ENCODE assay signal across 8 cellular contexts in the genomic region with DNA sequence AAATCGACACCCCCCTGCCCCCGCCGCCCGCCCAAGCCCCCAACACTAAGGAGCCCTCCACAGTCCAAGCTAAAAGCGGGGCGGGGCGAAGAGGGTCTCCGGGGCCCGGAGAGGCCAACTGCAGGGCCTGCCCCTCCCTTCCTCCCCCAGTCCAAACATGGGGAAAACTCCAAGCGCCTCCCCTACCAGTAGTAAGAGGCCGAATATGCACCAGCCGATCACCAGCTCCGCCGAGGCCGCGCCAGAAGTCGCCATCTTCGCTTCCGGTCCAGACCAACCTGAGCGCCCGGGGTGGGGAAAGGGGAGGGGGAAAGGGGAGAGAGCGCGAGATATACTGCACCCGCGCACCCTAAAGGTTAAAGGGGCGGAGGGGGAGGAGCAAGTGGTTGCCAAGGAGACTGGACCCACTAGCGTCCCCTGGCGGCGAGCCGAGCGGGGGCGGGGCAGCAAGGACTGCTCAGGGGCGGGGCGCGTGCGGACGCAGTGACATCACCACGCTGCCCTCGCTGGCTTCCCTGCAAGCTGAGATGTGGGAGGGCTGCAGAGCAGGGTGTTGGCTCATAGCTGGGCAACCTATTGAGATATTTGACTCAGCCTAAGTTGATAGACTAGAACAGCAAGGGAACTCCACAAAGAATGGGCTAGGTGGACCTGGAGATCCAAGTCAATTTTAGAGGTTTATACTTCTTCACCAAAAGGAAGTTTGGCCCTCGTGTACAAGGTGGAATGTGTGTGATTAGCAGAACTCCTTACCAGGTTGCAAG. TPM values are rescaled to one million over a fixed set of nuclear protein-coding genes. Genes with fewer than 3 reads are reported as not detected.
A peak's percentile ranks its signal among the peaks of the same experiment; 100 is the strongest.
DNase-seq lines count a peak whose midpoint lies in the region; ATAC-seq, FAIRE-seq and TF ChIP-seq lines count a peak whose summit lies in the region.

Gene LMBRD1, minus strand, starts transcription at position 384 of the 764 bp plus-strand sequence. Its CDS starts 129 bp downstream, at position 255.

- H3K79me2 ChIP-seq in trophoblast cell (ENCODE audit: control insufficient read depth, insufficient read depth, low read length, poor library complexity), result peaks cover 9% of the 10 kb centered on the region

- H3K27me3 ChIP-seq in trophoblast cell (ENCODE audit: insufficient read depth, low read length), result no peaks in the 10 kb centered on the region
- H3K27me3 ChIP-seq in transverse colon, result no peaks in the 10 kb centered on the region

- H3K27ac ChIP-seq in adipose tissue (ENCODE audit: low read depth, low read length) (peak within 1 kb of the TSS; percentile 13), trophoblast cell (ENCODE audit: low read depth, low read length) (peak within 1 kb of the TSS; percentile 94), transverse colon (peak within 1 kb of the TSS; percentile 93 to 99 (median 96))

- TF ChIP-seq CTCF in transverse colon (IDR thresholded peaks at IDR 0.05), result peak; percentile 81 to 98 (median 92)

- peak within 1 kb of the TSS; percentile 95 for H3K18ac ChIP-seq in trophoblast cell (ENCODE audit: low read length)

- H3K79me1 ChIP-seq in trophoblast cell (ENCODE audit: low read length), result peaks cover 14% of the 10 kb centered on the region

- H3K4me2 ChIP-seq in trophoblast cell (ENCODE audit: low read length), result peak within 1 kb of the TSS; percentile 77

- peaks cover 0 to 2% of the 10 kb centered on the region in 2 experiments for H3K36me3 ChIP-seq in trophoblast cell (ENCODE audit: control insufficient read depth in 1 of 2, insufficient read depth in 2 of 2, low read length in 2 of 2)
- no peaks in the 10 kb centered on the region for H3K36me3 ChIP-seq in transverse colon

- peak within 1 kb of the TSS; percentile 86 for H2AFZ ChIP-seq in trophoblast cell (ENCODE audit: insufficient read depth, low read length, poor library complexity)

- 1% methylated on average over 39 to 40 of the region's 40 CpGs for whole genome bisulfite sequencing in adipose tissue, 3 donors
- no CpG with 5 or more reads among the region's 40 CpGs for WGBS in trophoblast cell (ENCODE audit: extremely low coverage, insufficient coverage, insufficient read length)
- 2% methylated on average over 35 of the region's 40 CpGs; no CpG with 5 or more reads in 1 of the 2 donors for WGBS in transverse colon (ENCODE audit: low coverage in 1 of 2), 2 donors

- DNase-seq in GM12891 (ENCODE audit: insufficient read length, low spot score) (peak; percentile 75), NCI-H1436 (lab: John Stamatoyannopoulos, UW) (peak; percentile 92), T follicular helper cell (ENCODE audit: low read depth) (peak; percentile 99), cardiac septum (ENCODE audit: low spot score) (peak; percentile 99), trophoblast cell (peak; percentile 96 to 99), transverse colon (peak; percentile 99)

- peak; percentile 94 for ATAC-seq in HG02840 (IDR thresholded peaks at IDR 0.05; ENCODE audit: low FRiP score, unreplicated experiment)

- H3K9me3 ChIP-seq in trophoblast cell (ENCODE audit: insufficient read depth, low read depth, low read length) (no peaks in the 10 kb centered on the region), transverse colon (no peaks in the 10 kb centered on the region)

- H4K91ac ChIP-seq in trophoblast cell (ENCODE audit: low read depth, low read length), result peak within 1 kb of the TSS; percentile 93

- peak within 1 kb of the TSS; percentile 83 for H3K14ac ChIP-seq in trophoblast cell (ENCODE audit: low read length)

- intact Hi-C loops in cardiac septum (cut with DNase I) (loop anchor here (5.0 kb wide), 1 partner anchor 70 kb away; the partner anchor contains the start of gene COL19A1), transverse colon (cut with DNase I; ENCODE audit: low total_unique reads) (loop anchor here (10.0 kb wide), 1 partner anchor 1318 kb away; no protein-coding TSS in a partner anchor)

- H2BK120ac ChIP-seq in trophoblast cell (ENCODE audit: insufficient read depth, low read length, poor library complexity), result peak within 1 kb of the TSS; percentile 48

- H2BK12ac ChIP-seq in trophoblast cell (ENCODE audit: low read length), result peak within 1 kb of the TSS; percentile 45

- peak within 1 kb of the TSS; percentile 99 for H3K9ac ChIP-seq in trophoblast cell (ENCODE audit: low read length)

- peak within 1 kb of the TSS; percentile 89 for H2BK5ac ChIP-seq in trophoblast cell (ENCODE audit: low read depth, low read length, poor library complexity)

- H3K4me1 ChIP-seq in trophoblast cell (ENCODE audit: control insufficient read depth in 1 of 2, insufficient read depth in 2 of 2, low read length in 2 of 2), result peaks cover 3 to 12% of the 10 kb centered on the region in 2 experiments
- peaks cover 0 to 33% (median 17%) of the 10 kb centered on the region in 4 donors for H3K4me1 ChIP-seq in transverse colon

- peak within 1 kb of the TSS; percentile 91 for H4K8ac ChIP-seq in trophoblast cell (ENCODE audit: low read depth, low read length)

- peak; percentile 99 for FAIRE-seq in GM12891 (lab: Jason Lieb, UNC)

- H4K12ac ChIP-seq in trophoblast cell (ENCODE audit: low read depth, low read length), result peak within 1 kb of the TSS; percentile 83

- no peak for TF ChIP-seq EP300 in transverse colon (IDR thresholded peaks at IDR 0.05; ENCODE audit: low read depth)

- peak within 1 kb of the TSS; percentile 83 for H3K4me3 ChIP-seq in trophoblast cell (ENCODE audit: low read depth, low read length)
- peak within 1 kb of the TSS; percentile 70 to 97 (median 88) for H3K4me3 ChIP-seq in transverse colon

- no peak within 1 kb of the TSS for H3K23ac ChIP-seq in trophoblast cell (ENCODE audit: low read length)

- in situ Hi-C loops in transverse colon (cut with MboI; ENCODE audit: low pct_ligation_motif_present in 1 of 4, low pct_unique_long_range_greater_than_20kb in 1 of 4, low sequenced_read_pairs in 3 of 4), result no loop called here

- TF ChIP-seq POLR2A in GM12891 (IDR thresholded peaks at IDR 0.05; ENCODE audit: low read depth, low read length) (peak; percentile 71; the same call in 1 of the 2 replicates), transverse colon (IDR thresholded peaks at IDR 0.05) (no peak)

- H2AK5ac ChIP-seq in trophoblast cell (ENCODE audit: low read length), result peak within 1 kb of the TSS; percentile 57

- H3K4ac ChIP-seq in trophoblast cell (ENCODE audit: low read depth, low read length), result peak within 1 kb of the TSS; percentile 90

TF ChIP-seq in GM12891, 5 proteins besides CTCF, POLR2A, EP300 and RAD21:
- TF ChIP-seq SPI1 (IDR thresholded peaks at IDR 0.05; ENCODE audit: low read depth, low read length) (0 out of 2 replicates have a peak, but pooled peaks have one; percentile 25), PAX5 (IDR thresholded peaks at IDR 0.05; ENCODE audit: insufficient read depth, low read length, severe bottlenecking) (no peak), POU2F2 (IDR thresholded peaks at IDR 0.05; ENCODE audit: low read depth, low read length) (0 out of 2 replicates have a peak, but pooled peaks have one; percentile 22), TAF1 (IDR thresholded peaks at IDR 0.05; ENCODE audit: low read depth, low read length) (peak; percentile 88)

RNA-seq across cellular contexts. Expression of gene LMBRD1, which starts in this region (rescaled TPM):
- polyA plus RNA-seq in GM12891 (2012; ENCODE audit: low read depth, missing spikeins), result 13.4 TPM
- polyA plus RNA-seq in adipose tissue, result 10 to 100 TPM; 26.8 to 36.2 (median 34.4) TPM
- 37.0 TPM for total RNA-seq in cardiac septum
- 44.2 and 45.2 TPM in 2 replicates for polyA plus RNA-seq in trophoblast cell (2013)
- total RNA-seq in transverse colon, result 10 to 100 TPM; 35.5 to 89.8 (median 70.7) TPM

Comparison
In these comparisons a context has a peak if more than half of its experiments do, and no peak if none do; other contexts are left out.
1. Peak in every context shown above with its lines: DNase-seq, ATAC-seq, H3K4me3 ChIP-seq and H3K27ac ChIP-seq.
2. H3K27ac ChIP-seq: peak in every context shown above with its lines; median percentile 96 in transverse colon; 94 in trophoblast cell; 13 in adipose tissue.